In the genomic region with DNA sequence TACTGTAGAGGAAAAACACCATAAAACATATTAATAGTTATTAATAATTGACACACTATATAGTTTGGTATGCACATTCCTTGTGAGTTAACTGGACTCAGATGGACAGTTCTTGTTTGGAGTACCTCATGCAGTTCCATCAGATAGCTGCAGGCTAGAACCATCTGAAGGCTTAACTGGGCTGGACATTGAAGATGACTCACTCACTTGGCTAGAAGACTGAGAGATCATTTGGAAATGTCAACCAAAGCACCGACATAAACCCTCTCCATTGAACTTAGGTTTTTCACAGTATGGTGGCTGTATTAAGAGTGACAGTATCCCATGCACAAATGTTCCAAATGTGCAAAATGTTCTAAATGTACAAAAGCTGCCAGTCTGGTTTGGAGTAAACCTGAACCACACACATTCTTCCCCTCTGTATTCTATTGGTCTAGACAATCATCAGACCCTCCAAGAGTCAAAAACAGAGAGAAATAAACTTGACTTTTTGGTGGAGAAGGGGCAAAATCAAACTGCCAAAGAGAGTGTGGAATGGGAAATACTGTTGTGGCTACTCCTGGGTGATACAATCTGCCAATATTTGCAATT, we compare ENCODE assay signal across 20 cellular contexts.
A peak's percentile ranks its signal among the peaks of the same experiment; 100 is the strongest.
DNase-seq lines count a peak whose midpoint lies in the region; ATAC-seq, FAIRE-seq and TF ChIP-seq lines count a peak whose summit lies in the region.
"Had no signal": no experiment of that assay in that cellular context is flagged by ENCODE, and none has a peak within 500 bp of the region (broad histone marks: within the 10 kb centered on the region; RNA-seq: fewer than 3 reads in every experiment).

No MANE protein-coding gene starts in this region.

- no peak overlapping the region for H3K9ac ChIP-seq in astrocyte (ENCODE audit: low read length)

- H3K79me2 ChIP-seq in astrocyte (ENCODE audit: insufficient read depth, low read length) = no peaks in the 10 kb centered on the region

- H3K4me1 ChIP-seq in astrocyte (ENCODE audit: insufficient read depth, low read length) = no peaks in the 10 kb centered on the region
- H3K4me1 ChIP-seq: left lung, transverse colon had no signal

- no peak overlapping the region for H3K4me3 Mint-ChIP-seq in astrocyte (ENCODE audit: unreplicated experiment)
- H3K4me3 Mint-ChIP-seq: naive thymus-derived CD8-positive, alpha-beta T cell had no signal

- H3K27me3 Mint-ChIP-seq in astrocyte (ENCODE audit: low read depth, unreplicated experiment) = no peaks in the 10 kb centered on the region
- H3K27me3 Mint-ChIP-seq: naive thymus-derived CD8-positive, alpha-beta T cell had no signal

- H3K36me3 ChIP-seq in BJ (ENCODE audit: control insufficient read depth, insufficient read depth, low read length) (no peaks in the 10 kb centered on the region), MG63 (no peaks in the 10 kb centered on the region), astrocyte (ENCODE audit: insufficient read depth, low read length) (no peaks in the 10 kb centered on the region)
- H3K36me3 ChIP-seq: left lung, transverse colon had no signal

- CTCF ChIA-PET in BJ (lab: Yijun Ruan, JAX) = no interaction called here

- POLR2A ChIA-PET in BJ (lab: Charles Lee) = no interaction called here

- H3K4me2 ChIP-seq in astrocyte (ENCODE audit: low read length) = no peak overlapping the region

- H3K36me3 Mint-ChIP-seq in astrocyte (ENCODE audit: low read depth, unreplicated experiment) = no peaks in the 10 kb centered on the region
- H3K36me3 Mint-ChIP-seq: naive thymus-derived CD8-positive, alpha-beta T cell had no signal

- no peak for FAIRE-seq in astrocyte (lab: Jason Lieb, UNC)
- FAIRE-seq: GM12891 had no signal

- H3K27ac Mint-ChIP-seq in astrocyte (ENCODE audit: unreplicated experiment) = no peak overlapping the region
- H3K27ac Mint-ChIP-seq: naive thymus-derived CD8-positive, alpha-beta T cell had no signal

- H4K20me1 ChIP-seq in astrocyte (ENCODE audit: insufficient read depth, low read length) = no peaks in the 10 kb centered on the region

- no peaks in the 10 kb centered on the region for H3K9me3 ChIP-seq in MG63
- H3K9me3 ChIP-seq in astrocyte (ENCODE audit: insufficient read depth, low read depth, low read length) = no peaks in the 10 kb centered on the region
- H3K9me3 ChIP-seq: left lung, transverse colon had no signal

- no peak overlapping the region for H3K27ac ChIP-seq in astrocyte (ENCODE audit: low read depth, low read length)
- H3K27ac ChIP-seq: left lung, transverse colon had no signal

- H3K27me3 ChIP-seq in BJ (ENCODE audit: control insufficient read depth, insufficient read depth, low read length) = no peaks in the 10 kb centered on the region
- no peaks in the 10 kb centered on the region; the same call in 1 of the 2 replicates for H3K27me3 ChIP-seq in MG63
- no peaks in the 10 kb centered on the region for H3K27me3 ChIP-seq in astrocyte (ENCODE audit: insufficient read depth, low read length)
- H3K27me3 ChIP-seq: left lung, transverse colon had no signal

- H2AFZ ChIP-seq in astrocyte (ENCODE audit: low read depth, low read length) = no peak overlapping the region

- TF ChIP-seq CTCF in BJ (IDR thresholded peaks at IDR 0.05; ENCODE audit: insufficient read depth, low read depth, low read length) = no peak
- no peak for TF ChIP-seq CTCF in astrocyte (IDR thresholded peaks at IDR 0.05; ENCODE audit: insufficient read depth, low read depth, low read length)

- no peaks in the 10 kb centered on the region for H3K4me1 Mint-ChIP-seq in astrocyte (ENCODE audit: low read depth, unreplicated experiment)
- H3K4me1 Mint-ChIP-seq: naive thymus-derived CD8-positive, alpha-beta T cell had no signal

- DNase-seq in BJ (ENCODE audit: low read depth) = peak; percentile 52
- peak; percentile 16 for DNase-seq in MG63
- peak; percentile 24 for DNase-seq in astrocyte (ENCODE audit: low read depth)
- peak; percentile 5 for DNase-seq in fibroblast of the conjunctiva (ENCODE audit: low read depth)
- no peak for DNase-seq in NK-92 (lab: John Stamatoyannopoulos, UW; ENCODE audit: unreplicated experiment)
- DNase-seq in NCI-H2196 treated with DMSO at 0.1 percent for 48 hours (lab: John Stamatoyannopoulos, UW; ENCODE audit: unreplicated experiment) = no peak
- DNase-seq: activated gamma-delta T cell; AML-193; DND-41; hippocampal formation; left lung; naive thymus-derived CD8-positive, alpha-beta T cell; NCI-H1930; NCI-H82; retina; SHP77; transverse colon had no signal

- H3K4me3 ChIP-seq in BJ (ENCODE audit: low read depth, low read length) (no peak overlapping the region), MG63 (no peak overlapping the region), astrocyte (ENCODE audit: insufficient read depth, low read depth, low read length) (no peak overlapping the region)
- H3K4me3 ChIP-seq: left lung, transverse colon had no signal

- H3K9me3 Mint-ChIP-seq in astrocyte (ENCODE audit: unreplicated experiment) = no peaks in the 10 kb centered on the region

- ATAC-seq in GM18858 (IDR thresholded peaks at IDR 0.05; ENCODE audit: unreplicated experiment) = no peak
- ATAC-seq in HG03159 (IDR thresholded peaks at IDR 0.05; ENCODE audit: unreplicated experiment) = no peak
- ATAC-seq: left lung; naive thymus-derived CD8-positive, alpha-beta T cell had no signal

Comparison
In these comparisons a context has a peak if more than half of its experiments do, and no peak if none do; other contexts are left out.
1. DNase-seq: peak in BJ (single experiment), MG63 (single experiment), astrocyte (single experiment) and fibroblast of the conjunctiva (single experiment); none in NK-92 (single experiment) and NCI-H2196 treated with DMSO at 0.1 percent for 48 hours (single experiment).